In the genomic region with DNA sequence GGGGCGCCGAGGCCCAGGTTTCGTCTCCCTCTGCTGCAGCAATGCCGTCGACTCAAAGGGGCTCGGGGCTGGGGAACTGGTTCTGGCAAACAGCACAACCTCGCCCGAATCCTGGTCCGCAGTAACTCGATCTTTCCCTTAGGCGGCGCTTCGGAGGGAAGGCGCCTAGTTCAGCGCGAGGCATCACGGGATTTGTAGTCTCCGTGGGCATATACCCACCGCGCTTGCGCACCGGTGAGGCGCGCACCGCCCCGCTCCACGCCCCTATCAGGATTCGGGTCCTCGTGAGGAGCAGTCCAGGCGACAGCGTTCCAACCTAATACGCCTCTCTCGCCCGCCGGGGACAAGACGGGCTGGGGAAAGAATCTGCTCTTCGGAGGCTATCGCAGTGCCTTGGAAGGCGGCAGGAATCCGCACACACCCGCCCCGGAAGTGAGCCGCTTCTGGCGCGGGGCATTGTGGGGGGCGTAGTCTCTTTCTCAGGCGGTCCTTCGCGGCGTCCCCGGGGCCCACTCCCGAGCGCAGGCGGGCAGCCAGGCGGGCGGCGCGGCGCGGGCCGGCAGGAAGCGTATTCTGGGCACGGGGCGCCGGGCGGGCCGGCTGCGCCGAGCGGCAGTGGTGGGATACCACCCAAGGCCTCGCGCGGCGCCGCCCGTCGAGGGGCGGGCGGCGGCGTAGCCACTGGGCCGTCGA, we compare ENCODE assay signal across 1 cellular context.
TF ChIP-seq lines count a peak whose summit lies in the region.

Gene THAP11 (plus strand): TSS at position 505 of the 693 bp plus-strand sequence. CDS start 235 bp downstream, outside the sequence.

TF ChIP-seq in GM12878, 131 proteins besides CTCF, POLR2A, EP300 and RAD21 (continued from another document and continues in another):
- TF ChIP-seq, protein P1, sequence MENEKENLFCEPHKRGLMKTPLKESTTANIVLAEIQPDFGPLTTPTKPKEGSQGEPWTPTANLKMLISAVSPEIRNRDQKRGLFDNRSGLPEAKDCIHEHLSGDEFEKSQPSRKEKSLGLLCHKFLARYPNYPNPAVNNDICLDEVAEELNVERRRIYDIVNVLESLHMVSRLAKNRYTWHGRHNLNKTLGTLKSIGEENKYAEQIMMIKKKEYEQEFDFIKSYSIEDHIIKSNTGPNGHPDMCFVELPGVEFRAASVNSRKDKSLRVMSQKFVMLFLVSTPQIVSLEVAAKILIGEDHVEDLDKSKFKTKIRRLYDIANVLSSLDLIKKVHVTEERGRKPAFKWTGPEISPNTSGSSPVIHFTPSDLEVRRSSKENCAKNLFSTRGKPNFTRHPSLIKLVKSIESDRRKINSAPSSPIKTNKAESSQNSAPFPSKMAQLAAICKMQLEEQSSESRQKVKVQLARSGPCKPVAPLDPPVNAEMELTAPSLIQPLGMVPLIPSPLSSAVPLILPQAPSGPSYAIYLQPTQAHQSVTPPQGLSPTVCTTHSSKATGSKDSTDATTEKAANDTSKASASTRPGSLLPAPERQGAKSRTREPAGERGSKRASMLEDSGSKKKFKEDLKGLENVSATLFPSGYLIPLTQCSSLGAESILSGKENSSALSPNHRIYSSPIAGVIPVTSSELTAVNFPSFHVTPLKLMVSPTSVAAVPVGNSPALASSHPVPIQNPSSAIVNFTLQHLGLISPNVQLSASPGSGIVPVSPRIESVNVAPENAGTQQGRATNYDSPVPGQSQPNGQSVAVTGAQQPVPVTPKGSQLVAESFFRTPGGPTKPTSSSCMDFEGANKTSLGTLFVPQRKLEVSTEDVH (IDR thresholded peaks at IDR 0.05; ENCODE audit: low read depth, partially characterized antibody), result no peak
- TF ChIP-seq SPI1 (IDR thresholded peaks at IDR 0.05; ENCODE audit: borderline replicate concordance, insufficient read depth, low read depth, low read length), result peak; percentile 45; the same call in 1 of the 2 replicates
- no peak for TF ChIP-seq CUX1 (IDR thresholded peaks at IDR 0.05; ENCODE audit: insufficient replicate concordance, low read depth, low read length)
- TF ChIP-seq BHLHE40 (IDR thresholded peaks at IDR 0.05; ENCODE audit: borderline replicate concordance in 1 of 2, low read depth in 2 of 2, low read length in 1 of 2), result 0 out of 4 replicates have a peak, but pooled peaks of 1 of the 2 experiments have one; percentile 11
- no peak for TF ChIP-seq ZNF274 (IDR thresholded peaks at IDR 0.05; ENCODE audit: insufficient read depth, insufficient read length)
- 0 out of 4 replicates have a peak, but pooled peaks of 1 of the 2 experiments have one; percentile 8 for TF ChIP-seq SRF (IDR thresholded peaks at IDR 0.05; ENCODE audit: low read depth in 2 of 2, low read length in 2 of 2)
- TF ChIP-seq, protein P2, sequence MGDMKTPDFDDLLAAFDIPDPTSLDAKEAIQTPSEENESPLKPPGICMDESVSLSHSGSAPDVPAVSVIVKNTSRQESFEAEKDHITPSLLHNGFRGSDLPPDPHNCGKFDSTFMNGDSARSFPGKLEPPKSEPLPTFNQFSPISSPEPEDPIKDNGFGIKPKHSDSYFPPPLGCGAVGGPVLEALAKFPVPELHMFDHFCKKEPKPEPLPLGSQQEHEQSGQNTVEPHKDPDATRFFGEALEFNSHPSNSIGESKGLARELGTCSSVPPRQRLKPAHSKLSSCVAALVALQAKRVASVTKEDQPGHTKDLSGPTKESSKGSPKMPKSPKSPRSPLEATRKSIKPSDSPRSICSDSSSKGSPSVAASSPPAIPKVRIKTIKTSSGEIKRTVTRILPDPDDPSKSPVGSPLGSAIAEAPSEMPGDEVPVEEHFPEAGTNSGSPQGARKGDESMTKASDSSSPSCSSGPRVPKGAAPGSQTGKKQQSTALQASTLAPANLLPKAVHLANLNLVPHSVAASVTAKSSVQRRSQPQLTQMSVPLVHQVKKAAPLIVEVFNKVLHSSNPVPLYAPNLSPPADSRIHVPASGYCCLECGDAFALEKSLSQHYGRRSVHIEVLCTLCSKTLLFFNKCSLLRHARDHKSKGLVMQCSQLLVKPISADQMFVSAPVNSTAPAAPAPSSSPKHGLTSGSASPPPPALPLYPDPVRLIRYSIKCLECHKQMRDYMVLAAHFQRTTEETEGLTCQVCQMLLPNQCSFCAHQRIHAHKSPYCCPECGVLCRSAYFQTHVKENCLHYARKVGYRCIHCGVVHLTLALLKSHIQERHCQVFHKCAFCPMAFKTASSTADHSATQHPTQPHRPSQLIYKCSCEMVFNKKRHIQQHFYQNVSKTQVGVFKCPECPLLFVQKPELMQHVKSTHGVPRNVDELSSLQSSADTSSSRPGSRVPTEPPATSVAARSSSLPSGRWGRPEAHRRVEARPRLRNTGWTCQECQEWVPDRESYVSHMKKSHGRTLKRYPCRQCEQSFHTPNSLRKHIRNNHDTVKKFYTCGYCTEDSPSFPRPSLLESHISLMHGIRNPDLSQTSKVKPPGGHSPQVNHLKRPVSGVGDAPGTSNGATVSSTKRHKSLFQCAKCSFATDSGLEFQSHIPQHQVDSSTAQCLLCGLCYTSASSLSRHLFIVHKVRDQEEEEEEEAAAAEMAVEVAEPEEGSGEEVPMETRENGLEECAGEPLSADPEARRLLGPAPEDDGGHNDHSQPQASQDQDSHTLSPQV (IDR thresholded peaks at IDR 0.05), result peak; percentile 70; the same call in 1 of the 2 replicates
- TF ChIP-seq FOXK2 (IDR thresholded peaks at IDR 0.05), result no peak
- peak; percentile 92 for TF ChIP-seq ZBTB40 (IDR thresholded peaks at IDR 0.05; ENCODE audit: borderline replicate concordance)
- no peak for TF ChIP-seq MTA2 (IDR thresholded peaks at IDR 0.05; ENCODE audit: low read depth)
- no peak for TF ChIP-seq RBBP5 (conservative IDR thresholded peaks at IDR 0.05)
- TF ChIP-seq JUND (IDR thresholded peaks at IDR 0.05; ENCODE audit: low read depth, low read length), result 0 out of 2 replicates have a peak, but pooled peaks have one; percentile 18
- no peak for TF ChIP-seq KDM1A (IDR thresholded peaks at IDR 0.05; ENCODE audit: borderline replicate concordance)
- peak; percentile 47; the same call in 1 of the 2 replicates for TF ChIP-seq STAT1 (conservative IDR thresholded peaks at IDR 0.05)
- TF ChIP-seq JUNB (IDR thresholded peaks at IDR 0.05), result no peak
- TF ChIP-seq SMC3 (IDR thresholded peaks at IDR 0.05; ENCODE audit: borderline replicate concordance, low read length), result peak; percentile 49
- peak; percentile 49 for TF ChIP-seq DPF2 (IDR thresholded peaks at IDR 0.05)
- TF ChIP-seq HCFC1 (IDR thresholded peaks at IDR 0.05; ENCODE audit: low read length), result peak; percentile 93
- no peak for TF ChIP-seq EZH2 (IDR thresholded peaks at IDR 0.05; ENCODE audit: borderline replicate concordance, control insufficient read depth, low read depth, low read length)
- TF ChIP-seq MAX (IDR thresholded peaks at IDR 0.05; ENCODE audit: low read depth, low read length), result no peak; the same call in 1 of the 2 replicates
- TF ChIP-seq RELA (IDR thresholded peaks at IDR 0.05; ENCODE audit: borderline replicate concordance, partially characterized antibody), result peak; percentile 49
- TF ChIP-seq NR2F1 (conservative IDR thresholded peaks at IDR 0.05), result peak; percentile 60
- no peak for TF ChIP-seq YBX1 (IDR thresholded peaks at IDR 0.05)
- no peak for TF ChIP-seq MEF2B (IDR thresholded peaks at IDR 0.05; ENCODE audit: partially characterized antibody, poor library complexity, severe bottlenecking)
- peak; percentile 73 for TF ChIP-seq HDGF (IDR thresholded peaks at IDR 0.05)
- peak; percentile 66; the same call in 1 of the 2 replicates for TF ChIP-seq NFXL1 (IDR thresholded peaks at IDR 0.05; ENCODE audit: borderline replicate concordance)
- TF ChIP-seq, protein P3, sequence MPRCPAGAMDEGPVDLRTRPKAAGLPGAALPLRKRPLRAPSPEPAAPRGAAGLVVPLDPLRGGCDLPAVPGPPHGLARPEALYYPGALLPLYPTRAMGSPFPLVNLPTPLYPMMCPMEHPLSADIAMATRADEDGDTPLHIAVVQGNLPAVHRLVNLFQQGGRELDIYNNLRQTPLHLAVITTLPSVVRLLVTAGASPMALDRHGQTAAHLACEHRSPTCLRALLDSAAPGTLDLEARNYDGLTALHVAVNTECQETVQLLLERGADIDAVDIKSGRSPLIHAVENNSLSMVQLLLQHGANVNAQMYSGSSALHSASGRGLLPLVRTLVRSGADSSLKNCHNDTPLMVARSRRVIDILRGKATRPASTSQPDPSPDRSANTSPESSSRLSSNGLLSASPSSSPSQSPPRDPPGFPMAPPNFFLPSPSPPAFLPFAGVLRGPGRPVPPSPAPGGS (IDR thresholded peaks at IDR 0.05; ENCODE audit: borderline replicate concordance, insufficient read depth, low read depth, low read length, poor library complexity, severe bottlenecking), result no peak
- TF ChIP-seq CHD1 (IDR thresholded peaks at IDR 0.05; ENCODE audit: low read depth, low read length), result no peak
- TF ChIP-seq GABPA (IDR thresholded peaks at IDR 0.05; ENCODE audit: low read depth), result peak; percentile 88
- TF ChIP-seq CBX3 (IDR thresholded peaks at IDR 0.05; ENCODE audit: borderline replicate concordance, low read depth), result no peak
- no peak for TF ChIP-seq ZZZ3 (IDR thresholded peaks at IDR 0.05; ENCODE audit: control insufficient read depth, insufficient read length, low read depth)
- peak; percentile 85 for TF ChIP-seq LARP7 (IDR thresholded peaks at IDR 0.05)
- TF ChIP-seq RB1 (IDR thresholded peaks at IDR 0.05; ENCODE audit: borderline replicate concordance), result peak; percentile 28; the same call in 1 of the 2 replicates
